8 cellular contexts compared by ENCODE assay signal in genomic region chr10:22316286-22317120, GRCh38. TPM values are rescaled to one million over a fixed set of nuclear protein-coding genes. Genes with fewer than 3 reads are reported as not detected.
DNase-seq lines count a peak whose midpoint lies in the region; ATAC-seq, FAIRE-seq and TF ChIP-seq lines count a peak whose summit lies in the region.

TSS of gene COMMD3 (plus strand) at chr10:22316388. CDS start at chr10:22316418, 30 bp downstream.

- no peaks in the 10 kb centered on the region for H3K9me3 Mint-ChIP-seq in activated T-helper 17 cell treated with anti-CD3 and anti-CD28 coated beads, Interleukin-2, amount 50 U/mL, for 72 hours
- peaks cover 0 to 10% (median 0%) of the 10 kb centered on the region in 11 donors for H3K9me3 Mint-ChIP-seq in naive thymus-derived CD4-positive, alpha-beta T cell

- H3K27me3 Mint-ChIP-seq in activated T-helper 17 cell treated with anti-CD3 and anti-CD28 coated beads, Interleukin-2, amount 50 U/mL, for 72 hours: no peaks in the 10 kb centered on the region
- H3K27me3 Mint-ChIP-seq in naive thymus-derived CD4-positive, alpha-beta T cell: peaks cover 0 to 18% (median 14%) of the 10 kb centered on the region in 5 donors

- H3K36me3 Mint-ChIP-seq in activated T-helper 17 cell treated with anti-CD3 and anti-CD28 coated beads, Interleukin-2, amount 50 U/mL, for 72 hours (ENCODE audit: low read depth): peaks cover 30% of the 10 kb centered on the region
- peaks cover 0 to 19% (median 4%) of the 10 kb centered on the region in 5 donors for H3K36me3 Mint-ChIP-seq in naive thymus-derived CD4-positive, alpha-beta T cell

- H3K9ac ChIP-seq in subcutaneous abdominal adipose tissue (ENCODE audit: low read length in 5 of 5): peak within 1 kb of the TSS; percentile 77 to 95 (median 88)

- H3K4me1 Mint-ChIP-seq in activated T-helper 17 cell treated with anti-CD3 and anti-CD28 coated beads, Interleukin-2, amount 50 U/mL, for 72 hours: peaks cover 10% of the 10 kb centered on the region
- peaks cover 11 to 53% (median 46%) of the 10 kb centered on the region in 7 donors for H3K4me1 Mint-ChIP-seq in naive thymus-derived CD4-positive, alpha-beta T cell

- peak within 1 kb of the TSS; percentile 99 for H3K27ac Mint-ChIP-seq in activated T-helper 17 cell treated with anti-CD3 and anti-CD28 coated beads, Interleukin-2, amount 50 U/mL, for 72 hours
- peak within 1 kb of the TSS; percentile 87 to 99 (median 96) for H3K27ac Mint-ChIP-seq in naive thymus-derived CD4-positive, alpha-beta T cell

- FAIRE-seq in RCC 7860 (lab: Jason Lieb, UNC): no peak

- CTCF ChIA-PET in naive thymus-derived CD4-positive, alpha-beta T cell (lab: Charles Lee): interaction anchor here (1.0 to 2.0 kb wide), 5 partner anchors 16 to 258 kb away, joined by 3 to 8 read pairs (median 5); no protein-coding TSS in a partner anchor

- no peaks in the 10 kb centered on the region for H3K9me3 ChIP-seq in naive thymus-derived CD4-positive, alpha-beta T cell (ENCODE audit: control insufficient read depth in 2 of 3, low read length in 3 of 3)
- H3K9me3 ChIP-seq in subcutaneous abdominal adipose tissue (ENCODE audit: control insufficient read depth in 5 of 5, low read length in 5 of 5): no peaks in the 10 kb centered on the region

- DNase-seq in DMS53 (lab: John Stamatoyannopoulos, UW): peak; percentile 98
- DNase-seq in HUDEP-2 (lab: John Stamatoyannopoulos, UW; ENCODE audit: unreplicated experiment in 76 of 76): peak in 72 of 76 experiments; percentile 6 to 88 (median 65)
- DNase-seq in RCC 7860 (ENCODE audit: low spot score): peak; percentile 61
- DNase-seq in fibroblast of mammary gland (ENCODE audit: low read depth): peak; percentile 85
- DNase-seq in naive thymus-derived CD4-positive, alpha-beta T cell: peak; percentile 71 to 85 (median 80)

- peak; percentile 60 for ATAC-seq in GM21381 (IDR thresholded peaks at IDR 0.05; ENCODE audit: unreplicated experiment)
- peak; percentile 80 for ATAC-seq in activated T-helper 17 cell treated with anti-CD3 and anti-CD28 coated beads, Interleukin-2, amount 50 U/mL, for 72 hours (replicated peaks)
- peak; percentile 84 for ATAC-seq in naive thymus-derived CD4-positive, alpha-beta T cell

- intact Hi-C loops in naive thymus-derived CD4-positive, alpha-beta T cell (cut with micrococcal nuclease): loop anchor here (1.0 to 5.0 kb wide), 16 partner anchors 16 to 1122 kb away; partner anchors contain the start of genes DNAJC1 (in 2 of the 2), MLLT10 (in 1 of the 2), OTUD1 (in 1 of the 2) and PIP4K2A (in 1 of the 2)

- H3K27ac ChIP-seq in naive thymus-derived CD4-positive, alpha-beta T cell (ENCODE audit: low read depth, low read length): peak within 1 kb of the TSS; percentile 80
- H3K27ac ChIP-seq in subcutaneous abdominal adipose tissue (ENCODE audit: low read depth, low read length): peak within 1 kb of the TSS; percentile 96

- TF ChIP-seq CTCF in fibroblast of mammary gland (conservative IDR thresholded peaks at IDR 0.05; ENCODE audit: control insufficient read depth, insufficient read depth, low read depth, low read length): no peak

- H3K4me3 Mint-ChIP-seq in activated T-helper 17 cell treated with anti-CD3 and anti-CD28 coated beads, Interleukin-2, amount 50 U/mL, for 72 hours: peak within 1 kb of the TSS; percentile 98
- peak within 1 kb of the TSS; percentile 85 to 99 (median 96) for H3K4me3 Mint-ChIP-seq in naive thymus-derived CD4-positive, alpha-beta T cell

- H3K27me3 ChIP-seq in naive thymus-derived CD4-positive, alpha-beta T cell (ENCODE audit: control insufficient read depth in 2 of 2, insufficient read depth in 2 of 2, low read length in 2 of 2): peaks cover 0 to 13% of the 10 kb centered on the region in 2 donors
- no peaks in the 10 kb centered on the region for H3K27me3 ChIP-seq in subcutaneous abdominal adipose tissue (ENCODE audit: control insufficient read depth in 5 of 5, insufficient read depth in 4 of 5, low read length in 5 of 5)

- H3K4me3 ChIP-seq in fibroblast of mammary gland (ENCODE audit: control insufficient read depth, low read depth, low read length) (peak within 1 kb of the TSS; percentile 81), subcutaneous abdominal adipose tissue (ENCODE audit: low read depth in 1 of 5, low read length in 5 of 5) (peak within 1 kb of the TSS; percentile 86 to 97 (median 93))
- H3K4me3 ChIP-seq in naive thymus-derived CD4-positive, alpha-beta T cell (ENCODE audit: low read length): peak within 1 kb of the TSS; percentile 73

- peaks cover 16 to 25% of the 10 kb centered on the region in 2 donors for H3K4me1 ChIP-seq in naive thymus-derived CD4-positive, alpha-beta T cell (ENCODE audit: control insufficient read depth in 2 of 2, insufficient read depth in 2 of 2, low read length in 2 of 2)
- H3K4me1 ChIP-seq in subcutaneous abdominal adipose tissue (ENCODE audit: control insufficient read depth in 5 of 5, insufficient read depth in 5 of 5, low read length in 5 of 5): peaks cover 3 to 34% (median 23%) of the 10 kb centered on the region in 5 donors

- no peaks in the 10 kb centered on the region for H3K36me3 ChIP-seq in naive thymus-derived CD4-positive, alpha-beta T cell (ENCODE audit: control insufficient read depth in 2 of 3, insufficient read depth in 3 of 3, low read length in 3 of 3)
- H3K36me3 ChIP-seq in subcutaneous abdominal adipose tissue (ENCODE audit: control insufficient read depth in 5 of 5, insufficient read depth in 5 of 5, low read length in 5 of 5): no peaks in the 10 kb centered on the region

- POLR2A ChIA-PET in naive thymus-derived CD4-positive, alpha-beta T cell (lab: Charles Lee): interaction anchor here (0.6 to 4.3 kb wide), 22 partner anchors 9 to 1042 kb away, joined by 3 to 72 read pairs (median 4); partner anchors contain the start of gene MLLT10

RNA-seq across cellular contexts. Expression of gene COMMD3, which starts in this region (rescaled TPM):
- 10 to 100 TPM; 76.9 to 79.3 TPM for total RNA-seq in activated T-helper 17 cell treated with anti-CD3 and anti-CD28 coated beads, Interleukin-2, amount 50 U/mL, for 72 hours
- 10 to 100 TPM; 33.9 to 83.7 (median 51.2) TPM for total RNA-seq in naive thymus-derived CD4-positive, alpha-beta T cell
- 10 to 100 TPM; 60.0 to 67.8 TPM for polyA plus RNA-seq in naive thymus-derived CD4-positive, alpha-beta T cell

Comparison
In these comparisons a context has a peak if more than half of its experiments do, and no peak if none do; other contexts are left out.
1. Peak in every context shown above with its lines: DNase-seq, ATAC-seq, H3K4me3 ChIP-seq and H3K27ac ChIP-seq.